1 cellular context compared by ENCODE assay signal in the genomic region with DNA sequence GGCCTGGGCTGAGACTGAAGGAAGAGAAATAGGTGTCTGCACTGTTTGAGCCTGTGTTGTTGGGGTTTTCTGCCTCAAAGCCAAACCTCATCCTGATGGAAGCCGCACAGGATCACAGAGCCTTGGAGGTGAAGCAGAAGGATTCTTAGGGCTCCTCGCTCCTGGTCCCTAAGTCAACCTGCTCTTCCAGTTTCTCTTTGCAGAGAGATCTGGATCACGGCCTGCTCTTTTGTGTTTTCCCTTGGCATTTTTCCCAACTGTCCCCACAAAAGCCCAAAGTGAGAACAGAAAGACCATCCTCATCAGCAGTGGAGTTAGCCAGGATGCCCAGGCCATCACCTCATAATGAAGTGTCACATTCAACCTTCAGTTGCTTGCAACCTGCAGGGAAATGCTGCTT.
TF ChIP-seq lines count a peak whose summit lies in the region.

No MANE protein-coding gene starts in this region.

TF ChIP-seq in GM23338, 12 proteins besides CTCF, POLR2A, EP300 and RAD21 (continued from another document):
- TF ChIP-seq, protein P1, sequence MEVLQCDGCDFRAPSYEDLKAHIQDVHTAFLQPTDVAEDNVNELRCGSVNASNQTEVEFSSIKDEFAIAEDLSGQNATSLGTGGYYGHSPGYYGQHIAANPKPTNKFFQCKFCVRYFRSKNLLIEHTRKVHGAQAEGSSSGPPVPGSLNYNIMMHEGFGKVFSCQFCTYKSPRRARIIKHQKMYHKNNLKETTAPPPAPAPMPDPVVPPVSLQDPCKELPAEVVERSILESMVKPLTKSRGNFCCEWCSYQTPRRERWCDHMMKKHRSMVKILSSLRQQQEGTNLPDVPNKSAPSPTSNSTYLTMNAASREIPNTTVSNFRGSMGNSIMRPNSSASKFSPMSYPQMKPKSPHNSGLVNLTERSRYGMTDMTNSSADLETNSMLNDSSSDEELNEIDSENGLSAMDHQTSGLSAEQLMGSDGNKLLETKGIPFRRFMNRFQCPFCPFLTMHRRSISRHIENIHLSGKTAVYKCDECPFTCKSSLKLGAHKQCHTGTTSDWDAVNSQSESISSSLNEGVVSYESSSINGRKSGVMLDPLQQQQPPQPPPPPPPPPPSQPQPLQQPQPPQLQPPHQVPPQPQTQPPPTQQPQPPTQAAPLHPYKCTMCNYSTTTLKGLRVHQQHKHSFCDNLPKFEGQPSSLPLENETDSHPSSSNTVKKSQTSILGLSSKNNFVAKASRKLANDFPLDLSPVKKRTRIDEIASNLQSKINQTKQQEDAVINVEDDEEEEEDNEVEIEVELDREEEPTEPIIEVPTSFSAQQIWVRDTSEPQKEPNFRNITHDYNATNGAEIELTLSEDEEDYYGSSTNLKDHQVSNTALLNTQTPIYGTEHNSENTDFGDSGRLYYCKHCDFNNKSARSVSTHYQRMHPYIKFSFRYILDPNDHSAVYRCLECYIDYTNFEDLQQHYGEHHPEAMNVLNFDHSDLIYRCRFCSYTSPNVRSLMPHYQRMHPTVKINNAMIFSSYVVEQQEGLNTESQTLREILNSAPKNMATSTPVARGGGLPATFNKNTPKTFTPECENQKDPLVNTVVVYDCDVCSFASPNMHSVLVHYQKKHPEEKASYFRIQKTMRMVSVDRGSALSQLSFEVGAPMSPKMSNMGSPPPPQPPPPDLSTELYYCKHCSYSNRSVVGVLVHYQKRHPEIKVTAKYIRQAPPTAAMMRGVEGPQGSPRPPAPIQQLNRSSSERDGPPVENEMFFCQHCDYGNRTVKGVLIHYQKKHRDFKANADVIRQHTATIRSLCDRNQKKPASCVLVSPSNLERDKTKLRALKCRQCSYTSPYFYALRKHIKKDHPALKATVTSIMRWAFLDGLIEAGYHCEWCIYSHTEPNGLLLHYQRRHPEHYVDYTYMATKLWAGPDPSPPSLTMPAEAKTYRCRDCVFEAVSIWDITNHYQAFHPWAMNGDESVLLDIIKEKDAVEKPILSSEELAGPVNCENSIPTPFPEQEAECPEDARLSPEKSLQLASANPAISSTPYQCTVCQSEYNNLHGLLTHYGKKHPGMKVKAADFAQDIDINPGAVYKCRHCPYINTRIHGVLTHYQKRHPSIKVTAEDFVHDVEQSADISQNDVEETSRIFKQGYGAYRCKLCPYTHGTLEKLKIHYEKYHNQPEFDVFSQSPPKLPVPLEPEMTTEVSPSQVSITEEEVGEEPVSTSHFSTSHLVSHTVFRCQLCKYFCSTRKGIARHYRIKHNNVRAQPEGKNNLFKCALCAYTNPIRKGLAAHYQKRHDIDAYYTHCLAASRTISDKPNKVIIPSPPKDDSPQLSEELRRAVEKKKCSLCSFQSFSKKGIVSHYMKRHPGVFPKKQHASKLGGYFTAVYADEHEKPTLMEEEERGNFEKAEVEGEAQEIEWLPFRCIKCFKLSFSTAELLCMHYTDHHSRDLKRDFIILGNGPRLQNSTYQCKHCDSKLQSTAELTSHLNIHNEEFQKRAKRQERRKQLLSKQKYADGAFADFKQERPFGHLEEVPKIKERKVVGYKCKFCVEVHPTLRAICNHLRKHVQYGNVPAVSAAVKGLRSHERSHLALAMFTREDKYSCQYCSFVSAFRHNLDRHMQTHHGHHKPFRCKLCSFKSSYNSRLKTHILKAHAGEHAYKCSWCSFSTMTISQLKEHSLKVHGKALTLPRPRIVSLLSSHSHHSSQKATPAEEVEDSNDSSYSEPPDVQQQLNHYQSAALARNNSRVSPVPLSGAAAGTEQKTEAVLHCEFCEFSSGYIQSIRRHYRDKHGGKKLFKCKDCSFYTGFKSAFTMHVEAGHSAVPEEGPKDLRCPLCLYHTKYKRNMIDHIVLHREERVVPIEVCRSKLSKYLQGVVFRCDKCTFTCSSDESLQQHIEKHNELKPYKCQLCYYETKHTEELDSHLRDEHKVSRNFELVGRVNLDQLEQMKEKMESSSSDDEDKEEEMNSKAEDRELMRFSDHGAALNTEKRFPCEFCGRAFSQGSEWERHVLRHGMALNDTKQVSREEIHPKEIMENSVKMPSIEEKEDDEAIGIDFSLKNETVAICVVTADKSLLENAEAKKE (CRISPR knock-in tag; IDR thresholded peaks at IDR 0.05) = no peak
- TF ChIP-seq, protein P2, sequence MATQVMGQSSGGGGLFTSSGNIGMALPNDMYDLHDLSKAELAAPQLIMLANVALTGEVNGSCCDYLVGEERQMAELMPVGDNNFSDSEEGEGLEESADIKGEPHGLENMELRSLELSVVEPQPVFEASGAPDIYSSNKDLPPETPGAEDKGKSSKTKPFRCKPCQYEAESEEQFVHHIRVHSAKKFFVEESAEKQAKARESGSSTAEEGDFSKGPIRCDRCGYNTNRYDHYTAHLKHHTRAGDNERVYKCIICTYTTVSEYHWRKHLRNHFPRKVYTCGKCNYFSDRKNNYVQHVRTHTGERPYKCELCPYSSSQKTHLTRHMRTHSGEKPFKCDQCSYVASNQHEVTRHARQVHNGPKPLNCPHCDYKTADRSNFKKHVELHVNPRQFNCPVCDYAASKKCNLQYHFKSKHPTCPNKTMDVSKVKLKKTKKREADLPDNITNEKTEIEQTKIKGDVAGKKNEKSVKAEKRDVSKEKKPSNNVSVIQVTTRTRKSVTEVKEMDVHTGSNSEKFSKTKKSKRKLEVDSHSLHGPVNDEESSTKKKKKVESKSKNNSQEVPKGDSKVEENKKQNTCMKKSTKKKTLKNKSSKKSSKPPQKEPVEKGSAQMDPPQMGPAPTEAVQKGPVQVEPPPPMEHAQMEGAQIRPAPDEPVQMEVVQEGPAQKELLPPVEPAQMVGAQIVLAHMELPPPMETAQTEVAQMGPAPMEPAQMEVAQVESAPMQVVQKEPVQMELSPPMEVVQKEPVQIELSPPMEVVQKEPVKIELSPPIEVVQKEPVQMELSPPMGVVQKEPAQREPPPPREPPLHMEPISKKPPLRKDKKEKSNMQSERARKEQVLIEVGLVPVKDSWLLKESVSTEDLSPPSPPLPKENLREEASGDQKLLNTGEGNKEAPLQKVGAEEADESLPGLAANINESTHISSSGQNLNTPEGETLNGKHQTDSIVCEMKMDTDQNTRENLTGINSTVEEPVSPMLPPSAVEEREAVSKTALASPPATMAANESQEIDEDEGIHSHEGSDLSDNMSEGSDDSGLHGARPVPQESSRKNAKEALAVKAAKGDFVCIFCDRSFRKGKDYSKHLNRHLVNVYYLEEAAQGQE (IDR thresholded peaks at IDR 0.05; ENCODE audit: unreplicated experiment) = no peak
- TF ChIP-seq CREB1 (CRISPR knock-in tag; IDR thresholded peaks at IDR 0.05; ENCODE audit: low read depth) (no peak), EZH2phosphoT487 (IDR thresholded peaks at IDR 0.05; ENCODE audit: unreplicated experiment) (no peak), EZH2 (IDR thresholded peaks at IDR 0.05; ENCODE audit: low read depth, unreplicated experiment) (no peak), POLR2AphosphoS5 (IDR thresholded peaks at IDR 0.05; ENCODE audit: low read depth) (no peak), ZNF331 (CRISPR knock-in tag; IDR thresholded peaks at IDR 0.05; ENCODE audit: low read depth) (no peak), STAT1 (IDR thresholded peaks at IDR 0.05; ENCODE audit: unreplicated experiment) (no peak), JUNB (IDR thresholded peaks at IDR 0.05; ENCODE audit: unreplicated experiment) (no peak), NANOG (IDR thresholded peaks at IDR 0.05; ENCODE audit: borderline replicate concordance) (no peak)
- TF ChIP-seq, protein P3, sequence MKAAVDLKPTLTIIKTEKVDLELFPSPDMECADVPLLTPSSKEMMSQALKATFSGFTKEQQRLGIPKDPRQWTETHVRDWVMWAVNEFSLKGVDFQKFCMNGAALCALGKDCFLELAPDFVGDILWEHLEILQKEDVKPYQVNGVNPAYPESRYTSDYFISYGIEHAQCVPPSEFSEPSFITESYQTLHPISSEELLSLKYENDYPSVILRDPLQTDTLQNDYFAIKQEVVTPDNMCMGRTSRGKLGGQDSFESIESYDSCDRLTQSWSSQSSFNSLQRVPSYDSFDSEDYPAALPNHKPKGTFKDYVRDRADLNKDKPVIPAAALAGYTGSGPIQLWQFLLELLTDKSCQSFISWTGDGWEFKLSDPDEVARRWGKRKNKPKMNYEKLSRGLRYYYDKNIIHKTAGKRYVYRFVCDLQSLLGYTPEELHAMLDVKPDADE (IDR thresholded peaks at IDR 0.05) = no peak
TF ChIP-seq in GM23338: peak in this region for 0.
